In the genomic region with DNA sequence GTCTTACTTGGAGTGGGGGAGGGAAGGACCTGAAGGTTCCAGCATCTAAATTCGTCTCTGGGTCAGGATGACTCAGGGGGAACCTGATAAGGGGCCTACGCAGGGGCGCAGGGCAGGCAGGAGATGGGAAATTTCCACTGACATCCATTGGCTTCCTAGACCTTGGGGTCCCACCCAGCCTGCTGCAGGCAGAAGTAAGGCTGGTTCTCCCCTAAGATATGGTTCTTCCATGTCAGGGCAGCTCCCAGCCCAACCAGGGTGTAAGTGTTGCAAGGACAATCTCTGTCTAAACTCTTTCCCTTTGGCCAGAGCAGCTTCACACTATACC, we compare ENCODE assay signal across 13 cellular contexts. TPM values are rescaled to one million over a fixed set of nuclear protein-coding genes. Genes with fewer than 3 reads are reported as not detected.
DNase-seq lines count a peak whose midpoint lies in the region; ATAC-seq and TF ChIP-seq lines count a peak whose summit lies in the region.
"Had no signal": no experiment of that assay in that cellular context is flagged by ENCODE, and none has a peak within 500 bp of the region (broad histone marks: within the 10 kb centered on the region; RNA-seq: fewer than 3 reads in every experiment).

No MANE protein-coding gene starts in this region.

- peaks cover 3 to 6% of the 10 kb centered on the region in 2 donors for H3K36me3 Mint-ChIP-seq in CD4-positive, alpha-beta memory T cell
- H3K36me3 Mint-ChIP-seq in immature natural killer cell: peaks cover 0 to 5% (median 0%) of the 10 kb centered on the region in 3 donors

- H3K27ac ChIP-seq in CD4-positive, alpha-beta memory T cell (ENCODE audit: low read depth, low read length): no peak overlapping the region
- H3K27ac ChIP-seq in adrenal gland (peak overlapping the region; percentile 25 to 93 (median 68)), gastrocnemius medialis (peak overlapping the region; percentile 97 to 100 (median 100))
- H3K27ac ChIP-seq: WERI-Rb-1 had no signal

- POLR2A ChIA-PET in CD4-positive, alpha-beta memory T cell (lab: Charles Lee; ENCODE audit: partially characterized antibody): no interaction called here

- in situ Hi-C loops in gastrocnemius medialis (cut with MboI; ENCODE audit: low sequenced_read_pairs in 4 of 4): loop anchor here in 1 of 4 donors (25.0 kb wide), 1 partner anchor 565 kb away; a partner anchor contains a TSS

- H3K9me3 Mint-ChIP-seq in CD4-positive, alpha-beta memory T cell: peaks cover 0 to 2% (median 0%) of the 10 kb centered on the region in 8 donors
- no peaks in the 10 kb centered on the region for H3K9me3 Mint-ChIP-seq in immature natural killer cell

- TF ChIP-seq POLR2A in adrenal gland (IDR thresholded peaks at IDR 0.05) (no peak), gastrocnemius medialis (IDR thresholded peaks at IDR 0.05) (peak; percentile 22 to 30)

- CTCF ChIA-PET in CD4-positive, alpha-beta memory T cell (lab: Charles Lee; ENCODE audit: partially characterized antibody): interaction anchor here (1.6 kb wide), 1 partner anchor 65 kb away, joined by 5 read pairs; no protein-coding TSS in a partner anchor

- DNase-seq in CD4-positive, alpha-beta memory T cell: no peak
- peak; percentile 45 to 76 (median 73) for DNase-seq in adrenal gland
- no peak for DNase-seq in immature natural killer cell
- DNase-seq in gastrocnemius medialis: peak in 1 of 2 donors; percentile 84
- no peak for DNase-seq in inferior parietal cortex (ENCODE audit: extremely low spot score)
- DNase-seq in middle frontal gyrus (ENCODE audit: extremely low spot score, low spot score): no peak
- no peak for DNase-seq in OCI-M2 (lab: John Stamatoyannopoulos, UW; ENCODE audit: unreplicated experiment)
- DNase-seq: NCI-H510A treated with DMSO at 0.1 percent for 48 hours, WERI-Rb-1 had no signal

- H3K4me3 ChIP-seq in CD4-positive, alpha-beta memory T cell (ENCODE audit: low read length in 2 of 2): no peak overlapping the region
- H3K4me3 ChIP-seq in adrenal gland: no peak overlapping the region
- peak overlapping the region in 1 of 4 donors; percentile 10 for H3K4me3 ChIP-seq in gastrocnemius medialis

- TF ChIP-seq CTCF in adrenal gland (IDR thresholded peaks at IDR 0.05) (no peak), gastrocnemius medialis (IDR thresholded peaks at IDR 0.05 in 4 of 5, conservative IDR thresholded peaks at IDR 0.05 in 1 of 5) (no peak)

- peaks cover 0 to 1% of the 10 kb centered on the region in 2 donors for H3K27me3 Mint-ChIP-seq in CD4-positive, alpha-beta memory T cell
- peaks cover 2 to 11% (median 6%) of the 10 kb centered on the region in 3 donors for H3K27me3 Mint-ChIP-seq in immature natural killer cell (ENCODE audit: low read depth in 3 of 3)

- H3K27me3 ChIP-seq in CD4-positive, alpha-beta memory T cell (ENCODE audit: insufficient read depth, low read length): no peaks in the 10 kb centered on the region
- H3K27me3 ChIP-seq in adrenal gland: no peaks in the 10 kb centered on the region
- no peaks in the 10 kb centered on the region for H3K27me3 ChIP-seq in gastrocnemius medialis

- H3K27ac Mint-ChIP-seq in CD4-positive, alpha-beta memory T cell: peak overlapping the region in 6 of 7 donors; percentile 4 to 78 (median 63)
- peak overlapping the region in 1 of 6 donors; percentile 38 for H3K27ac Mint-ChIP-seq in immature natural killer cell

- H3K4me3 Mint-ChIP-seq in CD4-positive, alpha-beta memory T cell: peak overlapping the region in 6 of 8 donors; percentile 1 to 76 (median 32)
- peak overlapping the region; percentile 18 to 60 (median 40) for H3K4me3 Mint-ChIP-seq in immature natural killer cell

- H3K36me3 ChIP-seq in CD4-positive, alpha-beta memory T cell (ENCODE audit: insufficient read depth, low read length): no peaks in the 10 kb centered on the region
- peaks cover 0 to under 1% of the 10 kb centered on the region in 2 donors for H3K36me3 ChIP-seq in adrenal gland (replicated peaks in 1 of 2)
- H3K36me3 ChIP-seq in gastrocnemius medialis: peaks cover 0 to 15% of the 10 kb centered on the region in 2 donors
- H3K36me3 ChIP-seq: WERI-Rb-1 had no signal

- no peaks in the 10 kb centered on the region for H3K9me3 ChIP-seq in CD4-positive, alpha-beta memory T cell (ENCODE audit: control insufficient read depth in 1 of 2, low read length in 2 of 2)
- H3K9me3 ChIP-seq in adrenal gland (replicated peaks in 1 of 3) (no peaks in the 10 kb centered on the region), gastrocnemius medialis (no peaks in the 10 kb centered on the region)

- peaks cover 20% of the 10 kb centered on the region for H3K4me1 ChIP-seq in CD4-positive, alpha-beta memory T cell (ENCODE audit: insufficient read depth, low read length)
- peaks cover 33 to 38% of the 10 kb centered on the region in 2 donors for H3K4me1 ChIP-seq in adrenal gland (replicated peaks in 1 of 2)
- peaks cover 50 to 53% of the 10 kb centered on the region in 2 donors for H3K4me1 ChIP-seq in gastrocnemius medialis

- peak; percentile 53 to 61 for ATAC-seq in gastrocnemius medialis
- ATAC-seq in HG02798 (IDR thresholded peaks at IDR 0.05; ENCODE audit: poor library complexity, unreplicated experiment): no peak
- ATAC-seq: esophagus mucosa had no signal

- H3K4me1 Mint-ChIP-seq in CD4-positive, alpha-beta memory T cell: peaks cover 12 to 32% (median 22%) of the 10 kb centered on the region in 4 donors
- H3K4me1 Mint-ChIP-seq in immature natural killer cell: peaks cover 11 to 20% of the 10 kb centered on the region in 2 donors

- intact Hi-C loops in CD4-positive, alpha-beta memory T cell (cut with micrococcal nuclease): no loop called here
- intact Hi-C loops in adrenal gland (cut with DNase I): no loop called here
- intact Hi-C loops in gastrocnemius medialis (cut with DNase I; ENCODE audit: low total_unique reads): no loop called here

- WGBS in adrenal gland, 4 donors: 23 to 33% (median 31%) methylated on average over 1 to 3 of the region's 3 CpGs

RNA-seq across cellular contexts. Expression of a gene that starts 2.1 kb away (rescaled TPM):
- total RNA-seq in CD4-positive, alpha-beta memory T cell: 10 to 100 TPM; 31.9 to 32.4 TPM
- polyA plus RNA-seq in CD4-positive, alpha-beta memory T cell: 10 to 100 TPM; 26.9 to 34.5 TPM
- total RNA-seq in adrenal gland: 1,000 to 10,000 TPM in 1 of 8 donors, 100 to 1,000 TPM in 7; 401 to 1,323 (median 686) TPM
- 100 to 1,000 TPM; 399 to 639 (median 619) TPM for polyA plus RNA-seq in adrenal gland
- 10 to 100 TPM; 10.9 to 40.0 (median 19.9) TPM for polyA plus RNA-seq in immature natural killer cell
- total RNA-seq in gastrocnemius medialis: 1,000 to 10,000 TPM in 3 of 4 donors, 100 to 1,000 TPM in 1; 759 to 2,790 (median 1,841) TPM

RNA-seq across cellular contexts. Expression of a gene that starts 3.1 kb away (rescaled TPM):
- not detected for total RNA-seq in CD4-positive, alpha-beta memory T cell
- polyA plus RNA-seq in CD4-positive, alpha-beta memory T cell: not detected
- total RNA-seq in adrenal gland (1 to 10 TPM in 2 of 8 donors, under 1 TPM in 1, not detected in 5; 0.31 to 1.1 (median 1.0) TPM), gastrocnemius medialis (1 to 10 TPM in 2 of 4 donors, under 1 TPM in 2; 0.22 to 2.3 (median 1.1) TPM)
- polyA plus RNA-seq in adrenal gland (under 1 TPM in 2 of 3 donors, not detected in 1; 0.44 to 0.80 TPM), immature natural killer cell (not detected)
- total RNA-seq: esophagus mucosa, posterior vena cava had no signal

RNA-seq across cellular contexts. Expression of a gene that starts 7.7 kb away (rescaled TPM):
- total RNA-seq in CD4-positive, alpha-beta memory T cell: not detected
- polyA plus RNA-seq in CD4-positive, alpha-beta memory T cell: not detected
- total RNA-seq in adrenal gland (under 1 TPM in 1 of 8 donors, not detected in 7; 0.27 TPM), gastrocnemius medialis (not detected)
- polyA plus RNA-seq in adrenal gland (under 1 TPM in 1 of 3 donors, not detected in 2; 0.03 TPM), immature natural killer cell (not detected)
- total RNA-seq: esophagus mucosa, posterior vena cava had no signal
- polyA plus RNA-seq: thymus had no signal

RNA-seq across cellular contexts. Expression of a gene that starts 15.2 kb away (rescaled TPM):
- total RNA-seq in CD4-positive, alpha-beta memory T cell: not detected
- polyA plus RNA-seq in CD4-positive, alpha-beta memory T cell: not detected
- total RNA-seq in adrenal gland: under 1 TPM in 1 of 8 donors, not detected in 7; 0.34 TPM
- polyA plus RNA-seq in adrenal gland: under 1 TPM in 1 of 3 donors, not detected in 2; 0.20 TPM
- not detected for polyA plus RNA-seq in immature natural killer cell
- under 1 TPM in 1 of 4 donors, not detected in 3; 0.55 TPM for total RNA-seq in gastrocnemius medialis
- total RNA-seq: posterior vena cava had no signal

RNA-seq across cellular contexts. Expression of a gene that starts 27.9 kb away (rescaled TPM):
- total RNA-seq in CD4-positive, alpha-beta memory T cell: under 1 TPM in 1 of 2 experiments, not detected in 1; 0.67 TPM
- not detected for polyA plus RNA-seq in CD4-positive, alpha-beta memory T cell
- total RNA-seq in adrenal gland (under 1 TPM in 1 of 8 donors, not detected in 7; 0.29 TPM), gastrocnemius medialis (not detected)
- polyA plus RNA-seq in adrenal gland (under 1 TPM in 1 of 3 donors, not detected in 2; 0.24 TPM), immature natural killer cell (not detected)

Comparison
In these comparisons a context has a peak if more than half of its experiments do, and no peak if none do; other contexts are left out.
1. DNase-seq: peak in adrenal gland (7 of 7); none in CD4-positive, alpha-beta memory T cell (0 of 5), immature natural killer cell (0 of 3), inferior parietal cortex (single experiment), middle frontal gyrus (single experiment) and OCI-M2 (single experiment).
2. POLR2A ChIP-seq: peak in gastrocnemius medialis (2 of 2); none in adrenal gland (0 of 2).
3. RNA of a gene that starts 2.1 kb away (total RNA-seq): 759 to 2,790 TPM in gastrocnemius medialis and 401 to 1,323 TPM in adrenal gland; 31.9 to 32.4 TPM in CD4-positive, alpha-beta memory T cell; every median in the first group is over 10 times any median in the second.